Comparison of ENCODE assay signal across 21 cellular contexts in genomic region chr14:92962831-92963095, GRCh38. TPM values are rescaled to one million over a fixed set of nuclear protein-coding genes. Genes with fewer than 3 reads are reported as not detected.
DNase-seq lines count a peak whose midpoint lies in the region; ATAC-seq, FAIRE-seq and TF ChIP-seq lines count a peak whose summit lies in the region.
"Had no signal": no experiment of that assay in that cellular context is flagged by ENCODE, and none has a peak within 500 bp of the region (broad histone marks: within the 10 kb centered on the region; RNA-seq: fewer than 3 reads in every experiment).

No MANE protein-coding gene starts in this region.

- no peak overlapping the region for H3K9ac ChIP-seq in HepG2 (ENCODE audit: insufficient read depth, low read depth, low read length)
- no peak overlapping the region for H3K9ac ChIP-seq in neuronal stem cell (ENCODE audit: low read depth, low read length, poor library complexity)

- no peaks in the 10 kb centered on the region for H4K20me1 ChIP-seq in HepG2 (ENCODE audit: insufficient read depth, low read length)

- WGBS in HepG2 (ENCODE audit: low lambda C conversion rate), result 76% methylated on average over 9 of the region's 11 CpGs
- 78% methylated on average over 9 of the region's 11 CpGs for WGBS in right lobe of liver (ENCODE audit: insufficient coverage, low coverage, low lambda C conversion rate, missing lambda C conversion rate)
- 81% methylated on average over 5 of the region's 11 CpGs for WGBS in esophagus muscularis mucosa
- no CpG with 5 or more reads among the region's 11 CpGs for WGBS in neuronal stem cell (ENCODE audit: extremely low coverage in 2 of 2, insufficient read length in 2 of 2, insufficient replicate concordance in 1 of 2), 2 donors

- no peak overlapping the region for H2AK5ac ChIP-seq in neuronal stem cell (ENCODE audit: low read depth, low read length)

- no peak overlapping the region for H3K27ac Mint-ChIP-seq in type B pancreatic cell
- H3K27ac Mint-ChIP-seq: CD8-positive, alpha-beta T cell had no signal

- H3K4me3 Mint-ChIP-seq in type B pancreatic cell, result no peak overlapping the region
- H3K4me3 Mint-ChIP-seq: CD14-positive monocyte; CD8-positive, alpha-beta T cell had no signal

- no peak overlapping the region for H3K27ac ChIP-seq in HepG2 (ENCODE audit: extremely low read length, insufficient read depth, low read length)
- no peak overlapping the region for H3K27ac ChIP-seq in right lobe of liver
- peak overlapping the region in 3 of 4 donors; percentile 80 to 84 (median 82) for H3K27ac ChIP-seq in esophagus muscularis mucosa (replicated peaks in 1 of 4)
- H3K27ac ChIP-seq in neuronal stem cell (replicated peaks; ENCODE audit: low read length), result no peak overlapping the region
- H3K27ac ChIP-seq: HL-60 had no signal

- no peak for DNase-seq in HepG2 (ENCODE audit: low spot score)
- no peak for DNase-seq in right lobe of liver
- DNase-seq in esophagus muscularis mucosa (ENCODE audit: extremely low spot score), result no peak
- no peak for DNase-seq in neuronal stem cell (ENCODE audit: low spot score)
- no peak for DNase-seq in effector CD8-positive, alpha-beta T cell (lab: John Stamatoyannopoulos, UW)
- DNase-seq in type B pancreatic cell (ENCODE audit: extremely low spot score, unreplicated experiment), result no peak
- DNase-seq: BE2C; CD8-positive, alpha-beta T cell; COR-L47; DMS153; DMS79 treated with DMSO at 0.1 percent for 48 hours; EL had no signal

- no peaks in the 10 kb centered on the region for H3K27me3 ChIP-seq in HepG2 (ENCODE audit: control insufficient read depth in 1 of 2, insufficient read depth in 2 of 2, low read length in 2 of 2)
- H3K27me3 ChIP-seq in right lobe of liver, result no peaks in the 10 kb centered on the region
- no peaks in the 10 kb centered on the region for H3K27me3 ChIP-seq in esophagus muscularis mucosa
- peaks cover 0 to 4% (median 0%) of the 10 kb centered on the region in 3 experiments for H3K27me3 ChIP-seq in neuronal stem cell (ENCODE audit: control insufficient read depth in 3 of 3, insufficient read depth in 3 of 3, low read depth in 1 of 3, low read length in 3 of 3)
- H3K27me3 ChIP-seq: BE2C had no signal

- H3K18ac ChIP-seq in neuronal stem cell (ENCODE audit: low read length), result peak overlapping the region; percentile 61

- no TSS peak for BruUV-seq in HepG2 (replicated peaks; lab: Mats Ljungman, UMichigan)

- H3K9me3 ChIP-seq in HepG2 (ENCODE audit: low read length), result no peaks in the 10 kb centered on the region
- no peaks in the 10 kb centered on the region for H3K9me3 ChIP-seq in right lobe of liver
- no peaks in the 10 kb centered on the region for H3K9me3 ChIP-seq in esophagus muscularis mucosa
- H3K9me3 ChIP-seq in neuronal stem cell (replicated peaks in 1 of 2; ENCODE audit: control insufficient read depth in 2 of 2, insufficient read depth in 1 of 2, low read depth in 1 of 2, low read length in 2 of 2), result peaks cover 4 to 7% of the 10 kb centered on the region in 2 donors
- H3K9me3 ChIP-seq: BE2C, HAP-1 had no signal

- no peak for TF ChIP-seq POLR2A in HepG2 (IDR thresholded peaks at IDR 0.05; ENCODE audit: insufficient read depth in 1 of 2, low read depth in 2 of 2, low read length in 2 of 2)
- no peak for TF ChIP-seq POLR2A in right lobe of liver (IDR thresholded peaks at IDR 0.05)
- no peak for TF ChIP-seq POLR2A in esophagus muscularis mucosa (IDR thresholded peaks at IDR 0.05; ENCODE audit: low read depth)

- in situ Hi-C loops in HepG2 (cut with HindIII; ENCODE audit: extremely low pct_ligation_motif_present, low pct_unique_long_range_greater_than_20kb), result no loop called here

- H3K23ac ChIP-seq in neuronal stem cell (ENCODE audit: low read depth, low read length, poor library complexity), result no peak overlapping the region

- no peaks in the 10 kb centered on the region for H3K36me3 Mint-ChIP-seq in type B pancreatic cell

- no peak overlapping the region for H4K8ac ChIP-seq in neuronal stem cell (ENCODE audit: low read depth, low read length)

- H3K36me3 ChIP-seq in HepG2 (replicated peaks in 1 of 2; ENCODE audit: control insufficient read depth in 1 of 2, insufficient read depth in 2 of 2, low read length in 2 of 2) (peaks cover 0 to 15% of the 10 kb centered on the region in 2 experiments; a peak in 2 of 5 replicates), right lobe of liver (peaks cover 0 to 12% (median 0%) of the 10 kb centered on the region in 4 donors), esophagus muscularis mucosa (peaks cover 6 to 47% (median 35%) of the 10 kb centered on the region in 4 donors), neuronal stem cell (replicated peaks in 1 of 2; ENCODE audit: control insufficient read depth in 2 of 2, insufficient read depth in 2 of 2, low read length in 2 of 2) (peaks cover 7 to 8% of the 10 kb centered on the region in 2 donors)

- H3K4me3 ChIP-seq in HepG2 (replicated peaks in 1 of 3; ENCODE audit: insufficient read depth in 1 of 3, low read depth in 2 of 3, low read length in 3 of 3) (no peak overlapping the region), right lobe of liver (no peak overlapping the region), esophagus muscularis mucosa (no peak overlapping the region), neuronal stem cell (ENCODE audit: low read length in 2 of 2) (no peak overlapping the region)
- H3K4me3 ChIP-seq: HAP-1 had no signal

- TF ChIP-seq EP300 in HepG2 (IDR thresholded peaks at IDR 0.05; ENCODE audit: low read depth in 2 of 2, low read length in 2 of 2) (no peak), HepG2 (CRISPR knock-in tag; IDR thresholded peaks at IDR 0.05; ENCODE audit: borderline replicate concordance) (no peak), esophagus muscularis mucosa (IDR thresholded peaks at IDR 0.05) (no peak)

- no peak for ATAC-seq in HepG2
- ATAC-seq in right lobe of liver, result no peak
- no peak for ATAC-seq in GM21619 (IDR thresholded peaks at IDR 0.05; ENCODE audit: unreplicated experiment)
- ATAC-seq: CD8-positive, alpha-beta T cell had no signal

- no peaks in the 10 kb centered on the region for H3K27me3 Mint-ChIP-seq in type B pancreatic cell

- intact Hi-C loops in HepG2 (cut with micrococcal nuclease; ENCODE audit: unreplicated experiment), result no loop called here
- intact Hi-C loops in right lobe of liver (cut with DNase I), result no loop called here
- intact Hi-C loops in esophagus muscularis mucosa (cut with DNase I), result no loop called here

- H2AFZ ChIP-seq in HepG2 (ENCODE audit: low read length) (no peak overlapping the region), neuronal stem cell (ENCODE audit: low read length) (no peak overlapping the region)

- no peak overlapping the region for H2BK12ac ChIP-seq in neuronal stem cell (ENCODE audit: low read length)

- POLR2A ChIA-PET in HepG2 (lab: Yijun Ruan, JAX), result interaction anchor here (1.3 kb wide), 1 partner anchor 244 kb away, joined by 3 read pairs; the partner anchor contains the start of gene GON7

- TF ChIP-seq CTCF in HepG2 (CRISPR knock-in tag; IDR thresholded peaks at IDR 0.05) (no peak), right lobe of liver (IDR thresholded peaks at IDR 0.05) (no peak), esophagus muscularis mucosa (IDR thresholded peaks at IDR 0.05) (no peak), type B pancreatic cell (conservative IDR thresholded peaks at IDR 0.05) (no peak)

- H3K4me1 Mint-ChIP-seq in type B pancreatic cell (ENCODE audit: unreplicated experiment), result peaks cover 19% of the 10 kb centered on the region

- H2BK5ac ChIP-seq in neuronal stem cell (ENCODE audit: low read length), result no peak overlapping the region

- no peaks in the 10 kb centered on the region for H3K79me1 ChIP-seq in neuronal stem cell (ENCODE audit: low read depth, low read length)

- CTCF ChIA-PET in HepG2 (lab: Yijun Ruan, JAX; ENCODE audit: low intra/inter-chr PET ratio, low total read pairs), result no interaction called here

- no peak overlapping the region for H4K91ac ChIP-seq in neuronal stem cell (ENCODE audit: low read depth, low read length, poor library complexity)

- H3K4me2 ChIP-seq in HepG2 (ENCODE audit: low read depth, low read length) (0 out of 2 replicates have a peak overlapping the region, but pooled peaks have one; percentile 40), neuronal stem cell (ENCODE audit: insufficient read depth, low read length, poor library complexity, severe bottlenecking) (no peak overlapping the region)

- H3K4me1 ChIP-seq in HepG2 (ENCODE audit: insufficient read depth, low read length) (peaks cover 29% of the 10 kb centered on the region), right lobe of liver (peaks cover 0 to 27% (median 15%) of the 10 kb centered on the region in 4 donors), esophagus muscularis mucosa (peaks cover 33 to 67% (median 55%) of the 10 kb centered on the region in 4 donors), neuronal stem cell (ENCODE audit: control insufficient read depth in 2 of 2, insufficient read depth in 1 of 2, low read depth in 1 of 2, low read length in 2 of 2) (peaks cover 9 to 19% of the 10 kb centered on the region in 2 donors)
- H3K4me1 ChIP-seq: HAP-1 had no signal

- H3K79me2 ChIP-seq in HepG2 (ENCODE audit: insufficient read depth, low read length), result no peaks in the 10 kb centered on the region

- TF ChIP-seq RAD21 in HepG2 (CRISPR knock-in tag; IDR thresholded peaks at IDR 0.05), result no peak

- H3K9me3 Mint-ChIP-seq in type B pancreatic cell, result no peaks in the 10 kb centered on the region
- H3K9me3 Mint-ChIP-seq: CD8-positive, alpha-beta T cell had no signal

- H3K4ac ChIP-seq in neuronal stem cell (ENCODE audit: low read length), result no peak overlapping the region

- FAIRE-seq in HepG2 (lab: Jason Lieb, UNC), result no peak
- FAIRE-seq: D721Med, G401.6, GM12891, H1 had no signal

- no peak overlapping the region for H3K14ac ChIP-seq in neuronal stem cell (ENCODE audit: low read length)

- no peak overlapping the region for H2BK120ac ChIP-seq in neuronal stem cell (ENCODE audit: low read depth, low read length)

- H2BK15ac ChIP-seq in neuronal stem cell (ENCODE audit: low read length), result no peak overlapping the region

RNA-seq across cellular contexts. Expression of gene CHGA, which starts 39.8 kb away (rescaled TPM):
- total RNA-seq in HepG2 (2016; rRNA removed; fragmentation: Illumina TruSeq; extraction: Trizol), result not detected in 2 replicates
- total RNA-seq in HepG2 (2016; cell fraction: cytosol; rRNA removed; fragmentation: Illumina TruSeq; extraction: Trizol; ENCODE audit: low read depth), result not detected in 2 replicates
- total RNA-seq in HepG2 (2016; cell fraction: insoluble cytoplasmic fraction; rRNA removed; fragmentation: Illumina TruSeq; extraction: Trizol), result not detected in 2 replicates
- not detected in 2 replicates for total RNA-seq in HepG2 (2016; cell fraction: membrane; rRNA removed; fragmentation: Illumina TruSeq; extraction: Trizol)
- not detected in 2 replicates for total RNA-seq in HepG2 (2016; cell fraction: nucleus; rRNA removed; fragmentation: Illumina TruSeq; extraction: Trizol)
- polyA plus RNA-seq in HepG2 (2011; rRNA removed), result not detected in 2 replicates
- not detected in 2 replicates for polyA plus RNA-seq in HepG2 (2011; cell fraction: cytosol; rRNA removed)
- not detected in 2 replicates for polyA plus RNA-seq in HepG2 (2011; cell fraction: nucleus; rRNA removed)
- not detected in 2 replicates for polyA plus RNA-seq in HepG2 (2012)
- not detected in 2 replicates for polyA plus RNA-seq in HepG2 (2016; cell fraction: cytosol; fragmentation: Illumina TruSeq; extraction: Trizol; ENCODE audit: low read depth)
- not detected in 2 replicates for polyA plus RNA-seq in HepG2 (2016; cell fraction: insoluble cytoplasmic fraction; fragmentation: Illumina TruSeq; extraction: Trizol; ENCODE audit: low read depth)
- not detected in 2 replicates for polyA plus RNA-seq in HepG2 (2016; cell fraction: membrane; fragmentation: Illumina TruSeq; extraction: Trizol; ENCODE audit: low read depth)
- not detected in 2 replicates for polyA plus RNA-seq in HepG2 (2016; cell fraction: nucleus; fragmentation: Illumina TruSeq; extraction: Trizol; ENCODE audit: insufficient read depth, low read depth)
- polyA minus RNA-seq in HepG2 (2011; rRNA and poly(A)+ RNA removed; ENCODE audit: low replicate concordance), result 0.44 TPM in 1 of 2 replicates, not detected in the other
- polyA minus RNA-seq in HepG2 (2011; cell fraction: cytosol; rRNA and poly(A)+ RNA removed), result not detected in 2 replicates
- not detected in 2 replicates for polyA minus RNA-seq in HepG2 (2011; cell fraction: nucleus; rRNA and poly(A)+ RNA removed)
- under 1 TPM in 2 of 6 experiments, not detected in 4; 0.18 to 0.25 TPM for total RNA-seq in right lobe of liver
- total RNA-seq in esophagus muscularis mucosa, result 1 to 10 TPM; 1.2 to 2.5 (median 1.3) TPM
- 0.14 TPM for polyA plus RNA-seq in neuronal stem cell (2013, experiment 1 of 2)
- polyA plus RNA-seq in neuronal stem cell (2013, experiment 2 of 2), result 0.14 TPM
- total RNA-seq in type B pancreatic cell (ENCODE audit: low replicate concordance), result 1,527 and 3,424 TPM in 2 replicates
- total RNA-seq: A172; CD8-positive, alpha-beta T cell had no signal
- polyA plus RNA-seq: CD14-positive monocyte had no signal

Comparison
In these comparisons a context has a peak if more than half of its experiments do, and no peak if none do; other contexts are left out.
1. H3K27ac ChIP-seq: peak in esophagus muscularis mucosa (3 of 4); none in HepG2 (single experiment), right lobe of liver (0 of 3) and neuronal stem cell (single experiment).
2. RNA of gene CHGA, which starts 39.8 kb away (total RNA-seq): 1,527 to 3,424 TPM in type B pancreatic cell; 1.2 to 2.5 TPM in esophagus muscularis mucosa, 0.18 to 0.25 TPM in right lobe of liver and not detected in HepG2; every median in the first group is over 100 times any median in the second.